8 cellular contexts compared by ENCODE assay signal in the genomic region with DNA sequence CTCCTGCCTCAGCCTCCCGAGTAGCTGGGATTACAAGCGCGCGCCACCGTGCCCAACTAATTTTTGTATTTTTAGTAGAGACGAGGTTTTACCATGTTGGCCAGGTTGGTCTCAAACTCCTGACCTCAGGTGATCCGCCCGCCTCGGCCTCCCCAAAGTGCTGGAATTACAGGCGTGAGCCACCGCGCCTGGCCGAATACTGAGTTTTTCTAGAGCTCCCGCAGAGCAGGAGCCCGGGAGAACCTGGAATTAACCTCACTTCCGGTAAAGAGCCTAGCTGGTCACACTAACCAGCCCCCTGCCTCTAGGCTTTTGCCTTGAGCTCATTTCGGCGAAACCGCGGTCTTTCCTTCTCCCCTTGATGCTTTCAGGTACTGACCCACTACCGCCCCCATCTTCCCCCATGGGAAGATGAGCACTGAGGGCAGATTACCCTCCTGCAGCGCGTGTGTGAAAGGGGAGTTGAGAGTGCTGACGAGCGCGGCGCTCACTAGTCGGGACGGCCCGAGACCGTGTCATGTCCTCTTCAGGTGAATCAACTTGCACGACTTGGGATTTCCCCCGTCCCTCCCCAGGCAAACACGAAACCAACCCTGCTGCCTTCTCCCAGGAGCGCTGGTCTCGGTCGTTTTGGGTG. TPM values are rescaled to one million over a fixed set of nuclear protein-coding genes. Genes with fewer than 3 reads are reported as not detected.
DNase-seq lines count a peak whose midpoint lies in the region; ATAC-seq and TF ChIP-seq lines count a peak whose summit lies in the region.

No MANE protein-coding gene starts in this region.

- H3K36me3 Mint-ChIP-seq in activated naive CD8-positive, alpha-beta T cell treated with anti-CD3 and anti-CD28 coated beads, Interleukin-2, amount 50 U/mL, for 24 hours (ENCODE audit: low read depth), result peaks cover 25% of the 10 kb centered on the region

- peak overlapping the region; percentile 85 for H3K27ac ChIP-seq in Karpas-422 (ENCODE audit: low read length)

- DNase-seq in G401 (ENCODE audit: low spot score) (peak; percentile 55), Karpas-422 (peak; percentile 89), iPS-NIHi7 (ENCODE audit: extremely low spot score) (peak; percentile 62), pons (ENCODE audit: low spot score) (no peak)
- peak; percentile 89 for DNase-seq in activated naive CD8-positive, alpha-beta T cell treated with anti-CD3 and anti-CD28 coated beads, Interleukin-2, amount 50 U/mL, for 24 hours
- DNase-seq in stimulated activated CD4-positive, alpha-beta T cell treated with anti-CD3 and anti-CD28 coated beads, Interleukin-15, amount 100 ng/mL, for 24 hours, result peak; percentile 96

- no peaks in the 10 kb centered on the region for H3K9me2 ChIP-seq in Karpas-422 (replicated peaks; ENCODE audit: insufficient read depth, low read length)

- peak overlapping the region; percentile 99 for H3K4me3 Mint-ChIP-seq in activated naive CD8-positive, alpha-beta T cell treated with anti-CD3 and anti-CD28 coated beads, Interleukin-2, amount 50 U/mL, for 24 hours

- peak overlapping the region; percentile 96 for H3K27ac Mint-ChIP-seq in activated naive CD8-positive, alpha-beta T cell treated with anti-CD3 and anti-CD28 coated beads, Interleukin-2, amount 50 U/mL, for 24 hours

- no peaks in the 10 kb centered on the region for H3K27me3 ChIP-seq in Karpas-422 (ENCODE audit: low read length)

- H3K27me3 Mint-ChIP-seq in activated naive CD8-positive, alpha-beta T cell treated with anti-CD3 and anti-CD28 coated beads, Interleukin-2, amount 50 U/mL, for 24 hours, result no peaks in the 10 kb centered on the region

- H3K9me3 Mint-ChIP-seq in activated naive CD8-positive, alpha-beta T cell treated with anti-CD3 and anti-CD28 coated beads, Interleukin-2, amount 50 U/mL, for 24 hours, result no peaks in the 10 kb centered on the region

- H3K4me1 ChIP-seq in Karpas-422 (ENCODE audit: low read length), result peaks cover 49% of the 10 kb centered on the region

- peaks cover 49% of the 10 kb centered on the region for H3K4me1 Mint-ChIP-seq in activated naive CD8-positive, alpha-beta T cell treated with anti-CD3 and anti-CD28 coated beads, Interleukin-2, amount 50 U/mL, for 24 hours

- no peaks in the 10 kb centered on the region for H3K9me3 ChIP-seq in Karpas-422 (ENCODE audit: low read length)

- H3K4me3 ChIP-seq in Karpas-422 (ENCODE audit: low read length), result peak overlapping the region; percentile 81

- H3K79me2 ChIP-seq in Karpas-422 (ENCODE audit: low read length), result no peaks in the 10 kb centered on the region

- peaks cover 8% of the 10 kb centered on the region; the same call in 1 of the 2 replicates for H4K20me1 ChIP-seq in Karpas-422 (ENCODE audit: insufficient read depth, low read depth, low read length)

- H3K4me2 ChIP-seq in Karpas-422 (ENCODE audit: low read depth, low read length, poor library complexity, severe bottlenecking), result peak overlapping the region; percentile 94

- ATAC-seq in GM21576 (IDR thresholded peaks at IDR 0.05; ENCODE audit: unreplicated experiment) (peak; percentile 33), SK-N-SH treated with all-trans-retinoic acid at 6 μM for 48 hours (peak; percentile 7)
- ATAC-seq in activated naive CD8-positive, alpha-beta T cell treated with anti-CD3 and anti-CD28 coated beads, Interleukin-2, amount 50 U/mL, for 24 hours, result peak; percentile 59

- H2AFZ ChIP-seq in Karpas-422 (ENCODE audit: low read length), result peak overlapping the region; percentile 90; the same call in 1 of the 2 replicates

- peaks cover 11% of the 10 kb centered on the region for H3K36me3 ChIP-seq in Karpas-422 (ENCODE audit: insufficient read depth, low read length)

- H3K9ac ChIP-seq in Karpas-422 (ENCODE audit: low read length), result peak overlapping the region; percentile 77

- in situ Hi-C loops in G401 (cut with HindIII; ENCODE audit: low sequenced_read_pairs), result no loop called here

TF ChIP-seq in SK-N-SH treated with all-trans-retinoic acid at 6 μM for 48 hours, 23 proteins besides CTCF, POLR2A, EP300 and RAD21:
- no peak for TF ChIP-seq SNAI2 (CRISPR knock-in tag; IDR thresholded peaks at IDR 0.05)
- TF ChIP-seq ZFP3 (CRISPR knock-in tag; IDR thresholded peaks at IDR 0.05), result 0 out of 2 replicates have a peak, but pooled peaks have one; percentile 43
- no peak; the same call in 1 of the 2 replicates for TF ChIP-seq ZNF70 (CRISPR knock-in tag; IDR thresholded peaks at IDR 0.05)
- TF ChIP-seq, protein P1, sequence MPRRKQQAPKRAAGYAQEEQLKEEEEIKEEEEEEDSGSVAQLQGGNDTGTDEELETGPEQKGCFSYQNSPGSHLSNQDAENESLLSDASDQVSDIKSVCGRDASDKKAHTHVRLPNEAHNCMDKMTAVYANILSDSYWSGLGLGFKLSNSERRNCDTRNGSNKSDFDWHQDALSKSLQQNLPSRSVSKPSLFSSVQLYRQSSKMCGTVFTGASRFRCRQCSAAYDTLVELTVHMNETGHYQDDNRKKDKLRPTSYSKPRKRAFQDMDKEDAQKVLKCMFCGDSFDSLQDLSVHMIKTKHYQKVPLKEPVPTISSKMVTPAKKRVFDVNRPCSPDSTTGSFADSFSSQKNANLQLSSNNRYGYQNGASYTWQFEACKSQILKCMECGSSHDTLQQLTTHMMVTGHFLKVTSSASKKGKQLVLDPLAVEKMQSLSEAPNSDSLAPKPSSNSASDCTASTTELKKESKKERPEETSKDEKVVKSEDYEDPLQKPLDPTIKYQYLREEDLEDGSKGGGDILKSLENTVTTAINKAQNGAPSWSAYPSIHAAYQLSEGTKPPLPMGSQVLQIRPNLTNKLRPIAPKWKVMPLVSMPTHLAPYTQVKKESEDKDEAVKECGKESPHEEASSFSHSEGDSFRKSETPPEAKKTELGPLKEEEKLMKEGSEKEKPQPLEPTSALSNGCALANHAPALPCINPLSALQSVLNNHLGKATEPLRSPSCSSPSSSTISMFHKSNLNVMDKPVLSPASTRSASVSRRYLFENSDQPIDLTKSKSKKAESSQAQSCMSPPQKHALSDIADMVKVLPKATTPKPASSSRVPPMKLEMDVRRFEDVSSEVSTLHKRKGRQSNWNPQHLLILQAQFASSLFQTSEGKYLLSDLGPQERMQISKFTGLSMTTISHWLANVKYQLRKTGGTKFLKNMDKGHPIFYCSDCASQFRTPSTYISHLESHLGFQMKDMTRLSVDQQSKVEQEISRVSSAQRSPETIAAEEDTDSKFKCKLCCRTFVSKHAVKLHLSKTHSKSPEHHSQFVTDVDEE (CRISPR knock-in tag; IDR thresholded peaks at IDR 0.05), result no peak
TF ChIP-seq in SK-N-SH treated with all-trans-retinoic acid at 6 μM for 48 hours: peak in this region for 1.

RNA-seq across cellular contexts. Expression of a gene that starts 0.7 kb away (rescaled TPM):
- 10.2 and 15.1 TPM in 2 replicates for total RNA-seq in G401 (2014; rRNA removed; shearing (Covaris generic))
- 9.4 and 13.8 TPM in 2 replicates for total RNA-seq in Karpas-422 (2014; rRNA removed; shearing (Covaris generic); ENCODE audit: low replicate concordance)

RNA-seq across cellular contexts. Expression of a gene that starts 1.8 kb away (rescaled TPM):
- total RNA-seq in G401 (2014; rRNA removed; shearing (Covaris generic)), result 9.2 and 12.1 TPM in 2 replicates
- 2.1 and 3.8 TPM in 2 replicates for total RNA-seq in Karpas-422 (2014; rRNA removed; shearing (Covaris generic); ENCODE audit: low replicate concordance)

RNA-seq across cellular contexts. Expression of a gene that starts 8.1 kb away (rescaled TPM):
- total RNA-seq in G401 (2014; rRNA removed; shearing (Covaris generic)), result 1,133 and 1,289 TPM in 2 replicates
- total RNA-seq in Karpas-422 (2014; rRNA removed; shearing (Covaris generic); ENCODE audit: low replicate concordance), result 1,170 and 1,763 TPM in 2 replicates

RNA-seq across cellular contexts. Expression of a gene that starts 10.2 kb away (rescaled TPM):
- 373 TPM in 2 replicates for total RNA-seq in G401 (2014; rRNA removed; shearing (Covaris generic))
- not detected in 2 replicates for total RNA-seq in Karpas-422 (2014; rRNA removed; shearing (Covaris generic); ENCODE audit: low replicate concordance)

RNA-seq across cellular contexts. Expression of a gene that starts 16.0 kb away (rescaled TPM):
- 51.8 and 69.0 TPM in 2 replicates for total RNA-seq in G401 (2014; rRNA removed; shearing (Covaris generic))
- total RNA-seq in Karpas-422 (2014; rRNA removed; shearing (Covaris generic); ENCODE audit: low replicate concordance), result 40.1 and 40.7 TPM in 2 replicates

Comparison
In these comparisons a context has a peak if more than half of its experiments do, and no peak if none do; other contexts are left out.
1. ATAC-seq: peak in every context shown above with its lines; median percentile 59 in activated naive CD8-positive, alpha-beta T cell treated with anti-CD3 and anti-CD28 coated beads, Interleukin-2, amount 50 U/mL, for 24 hours; 33 in GM21576; 7 in SK-N-SH treated with all-trans-retinoic acid at 6 μM for 48 hours.